ENCODE assay signal across 28 cellular contexts in genomic region chr17:74836691-74837467, GRCh38. TPM values are rescaled to one million over a fixed set of nuclear protein-coding genes. Genes with fewer than 3 reads are reported as not detected.
"Had no signal": no experiment of that assay in that cellular context is flagged by ENCODE, and none has a peak within 500 bp of the region (broad histone marks: within the 10 kb centered on the region; RNA-seq: fewer than 3 reads in every experiment).

No MANE protein-coding gene starts in this region.

- H3K27ac Mint-ChIP-seq: activated CD4-positive, alpha-beta memory T cell treated with anti-CD3 and anti-CD28 coated beads, Interleukin-2, amount 10 ng/mL, durations not matched to agents 7 days and 5 days; activated naive CD4-positive, alpha-beta T cell treated with anti-CD3 and anti-CD28 coated beads, Interleukin-2, amount 10 ng/mL, durations not matched to agents 7 days and 5 days; activated naive CD8-positive, alpha-beta T cell treated with anti-CD3 and anti-CD28 coated beads for 36 hours; activated T-cell treated with anti-CD3 and anti-CD28 coated beads, Interleukin-2, amount 50 U/mL, for 72 hours; activated T-helper 2 cell treated with anti-CD3 and anti-CD28 coated beads, Interferon-gamma antibody, Interleukin-2, Interleukin-4, amounts not matched to agents 10 μg/mL and 5 μg/mL and 100 μg/mL, durations not matched to agents 14 hours and 24 hours and 36 hours; T-cell had no signal

- H3K27me3 ChIP-seq: breast epithelium, SJSA1 had no signal

- H3K36me3 ChIP-seq: breast epithelium had no signal

- H3K9me3 ChIP-seq: breast epithelium, SJSA1 had no signal

- H3K27ac ChIP-seq: breast epithelium, SJSA1, VCaP had no signal

- H3K4me1 ChIP-seq: SJSA1 had no signal

- H3K9me3 Mint-ChIP-seq: activated CD4-positive, alpha-beta memory T cell treated with anti-CD3 and anti-CD28 coated beads, Interleukin-2, amount 10 ng/mL, durations not matched to agents 7 days and 5 days; activated CD4-positive, alpha-beta T cell treated with anti-CD3 and anti-CD28 coated beads, Interleukin-2, amount 10 ng/mL, durations not matched to agents 7 days and 5 days; activated naive CD4-positive, alpha-beta T cell treated with anti-CD3 and anti-CD28 coated beads, Interleukin-2, amount 10 ng/mL, durations not matched to agents 7 days and 5 days; activated naive CD8-positive, alpha-beta T cell treated with anti-CD3 and anti-CD28 coated beads for 36 hours; activated T-cell treated with anti-CD3 and anti-CD28 coated beads, Interleukin-2, amount 50 U/mL, for 72 hours; activated T-helper 2 cell treated with anti-CD3 and anti-CD28 coated beads, Interferon-gamma antibody, Interleukin-2, Interleukin-4, amounts not matched to agents 10 μg/mL and 5 μg/mL and 100 μg/mL, durations not matched to agents 14 hours and 24 hours and 36 hours; T-cell had no signal

- ATAC-seq: activated T-cell treated with anti-CD3 and anti-CD28 coated beads, Interleukin-2, amount 50 U/mL, for 72 hours; PC-3; T-cell had no signal

- DNase-seq: activated CD4-positive, alpha-beta memory T cell treated with anti-CD3 and anti-CD28 coated beads, Interleukin-2, amount 10 ng/mL, durations not matched to agents 7 days and 5 days; activated CD4-positive, alpha-beta T cell treated with anti-CD3 and anti-CD28 coated beads, Interleukin-2, amount 10 ng/mL, durations not matched to agents 7 days and 5 days; activated CD4-positive, CD25-positive, alpha-beta regulatory T cell; activated gamma-delta T cell treated with Interleukin-2 at 50 U/mL for 16 hours; activated naive CD4-positive, alpha-beta T cell treated with anti-CD3 and anti-CD28 coated beads, Interleukin-2, amount 10 ng/mL, durations not matched to agents 7 days and 5 days; activated naive CD8-positive, alpha-beta T cell treated with anti-CD3 and anti-CD28 coated beads for 36 hours; activated T-cell treated with anti-CD3 and anti-CD28 coated beads for 4 hours; activated T-cell treated with anti-CD3 and anti-CD28 coated beads, Interleukin-2, amount 50 U/mL, for 72 hours; caudate nucleus; Karpas-422; MM.1S; NCI-H1105 treated with DMSO at 0.1 percent for 48 hours; NCI-H1436 treated with DMSO at 0.1 percent for 48 hours; NCI-H187; NCI-H2081; NCI-H510A treated with DMSO at 0.1 percent for 48 hours; NCI-H69; NK-92 treated with Interleukin-12 subunit alpha and Interleukin-12 subunit beta, amount 100 ng/mL, for 24 hours; PC-3; SHP77; T-cell; T-helper 2 cell; T1000 had no signal

- H3K4me3 ChIP-seq: breast epithelium, SJSA1 had no signal

- H3K4me3 Mint-ChIP-seq: activated CD4-positive, alpha-beta memory T cell treated with anti-CD3 and anti-CD28 coated beads, Interleukin-2, amount 10 ng/mL, durations not matched to agents 7 days and 5 days; activated CD4-positive, alpha-beta T cell treated with anti-CD3 and anti-CD28 coated beads, Interleukin-2, amount 10 ng/mL, durations not matched to agents 7 days and 5 days; activated naive CD4-positive, alpha-beta T cell treated with anti-CD3 and anti-CD28 coated beads, Interleukin-2, amount 10 ng/mL, durations not matched to agents 7 days and 5 days; activated naive CD8-positive, alpha-beta T cell treated with anti-CD3 and anti-CD28 coated beads for 36 hours; activated T-cell treated with anti-CD3 and anti-CD28 coated beads, Interleukin-2, amount 50 U/mL, for 72 hours had no signal

RNA-seq across cellular contexts. Expression of gene GRIN2C, which starts 22.8 kb away (rescaled TPM):
- total RNA-seq: activated CD8-positive, alpha-beta memory T cell treated with anti-CD3 and anti-CD28 coated beads for 36 hours; activated naive CD8-positive, alpha-beta T cell treated with anti-CD3 and anti-CD28 coated beads for 36 hours; SJSA1; T-cell had no signal

RNA-seq across cellular contexts. Expression of gene FADS6, which starts 56.6 kb away (rescaled TPM):
- total RNA-seq: activated CD4-positive, alpha-beta memory T cell treated with anti-CD3 and anti-CD28 coated beads, Interleukin-2, amount 10 ng/mL, durations not matched to agents 7 days and 5 days; activated CD4-positive, alpha-beta T cell treated with anti-CD3 and anti-CD28 coated beads, Interleukin-2, amount 10 ng/mL, durations not matched to agents 7 days and 5 days; activated CD8-positive, alpha-beta memory T cell treated with anti-CD3 and anti-CD28 coated beads for 36 hours; activated naive CD8-positive, alpha-beta T cell treated with anti-CD3 and anti-CD28 coated beads for 36 hours; activated T-cell treated with anti-CD3 and anti-CD28 coated beads, Interleukin-2, amount 50 U/mL, for 72 hours; activated T-helper 2 cell treated with anti-CD3 and anti-CD28 coated beads, Interferon-gamma antibody, Interleukin-2, Interleukin-4, amounts not matched to agents 10 μg/mL and 5 μg/mL and 100 μg/mL, durations not matched to agents 14 hours and 24 hours and 36 hours; PC-3; SJSA1; T-cell had no signal
